ENCODE assay signal across 9 cellular contexts in the genomic region with DNA sequence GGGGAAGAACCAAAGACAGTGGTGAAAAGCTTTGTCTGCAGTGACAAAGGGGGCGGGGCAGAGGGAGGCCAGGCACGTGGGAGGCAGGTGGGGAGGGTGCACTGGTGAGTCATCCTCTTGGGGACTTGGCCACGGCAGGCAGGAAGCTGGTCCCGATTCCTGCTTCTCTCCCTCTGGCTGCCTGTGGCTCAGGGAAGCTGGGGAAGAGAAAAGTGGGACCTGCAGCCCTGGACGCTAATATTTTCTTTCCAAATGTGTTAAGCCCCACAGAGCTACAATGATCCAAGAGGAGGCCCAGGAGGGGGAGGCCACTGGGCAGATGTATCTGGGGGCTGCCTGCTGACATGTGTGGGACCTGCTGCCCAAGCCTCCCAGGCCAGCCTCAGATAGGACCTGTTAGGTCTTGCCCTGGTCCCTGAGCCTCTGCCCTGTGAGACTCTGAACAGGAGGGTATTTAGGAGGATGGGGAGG.
DNase-seq lines count a peak whose midpoint lies in the region; ATAC-seq and TF ChIP-seq lines count a peak whose summit lies in the region.
"Had no signal": no experiment of that assay in that cellular context is flagged by ENCODE, and none has a peak within 500 bp of the region (broad histone marks: within the 10 kb centered on the region; RNA-seq: fewer than 3 reads in every experiment).

No MANE protein-coding gene starts in this region.

- H3K4me1 ChIP-seq in MM.1S (ENCODE audit: low read length) (peaks cover 34% of the 10 kb centered on the region), smooth muscle cell (ENCODE audit: low read depth) (peaks cover 12% of the 10 kb centered on the region)
- H3K4me1 ChIP-seq: parathyroid adenoma had no signal

- intact Hi-C loops in activated CD4-positive, alpha-beta T cell treated with anti-CD3 and anti-CD28 coated beads, Interleukin-2, amount 10 ng/mL, durations not matched to agents 24 days and 14 days (cut with micrococcal nuclease): no loop called here
- intact Hi-C loops in head of caudate nucleus (cut with DNase I): no loop called here

- H3K9me2 ChIP-seq in MM.1S (replicated peaks; ENCODE audit: insufficient read depth, low read length): no peaks in the 10 kb centered on the region

- H3K4me3 Mint-ChIP-seq in activated CD4-positive, alpha-beta T cell treated with anti-CD3 and anti-CD28 coated beads, Interleukin-2, amount 10 ng/mL, durations not matched to agents 24 days and 14 days: no peak overlapping the region

- H3K36me3 Mint-ChIP-seq in activated CD4-positive, alpha-beta T cell treated with anti-CD3 and anti-CD28 coated beads, Interleukin-2, amount 10 ng/mL, durations not matched to agents 24 days and 14 days (ENCODE audit: low read depth): no peaks in the 10 kb centered on the region

- H3K4me2 ChIP-seq in MM.1S (ENCODE audit: low read depth, low read length) (no peak overlapping the region), smooth muscle cell (peak overlapping the region; percentile 71)

- no peaks in the 10 kb centered on the region for H3K4me1 Mint-ChIP-seq in activated CD4-positive, alpha-beta T cell treated with anti-CD3 and anti-CD28 coated beads, Interleukin-2, amount 10 ng/mL, durations not matched to agents 24 days and 14 days

- peak; percentile 55 for DNase-seq in activated CD4-positive, alpha-beta T cell treated with anti-CD3 and anti-CD28 coated beads, Interleukin-2, amount 10 ng/mL, durations not matched to agents 24 days and 14 days
- DNase-seq in activated CD4-positive, alpha-beta T cell treated with anti-CD3 and anti-CD28 coated beads, Interleukin-2, amount 50 U/mL, for 4 hours: no peak
- DNase-seq in MM.1S (peak; percentile 42), SKM-1 treated with dmso at 0.1 percent for 144 hours (lab: John Stamatoyannopoulos, UW; ENCODE audit: unreplicated experiment) (peak; percentile 26), head of caudate nucleus (peak; percentile 30 to 90 (median 64)), smooth muscle cell (lab: John Stamatoyannopoulos, UW; ENCODE audit: unreplicated experiment) (no peak), T-helper 9 cell (no peak)

- no peak overlapping the region for H2AFZ ChIP-seq in MM.1S (ENCODE audit: low read length)
- no peak overlapping the region for H2AFZ ChIP-seq in smooth muscle cell (ENCODE audit: low read depth)
- H2AFZ ChIP-seq: parathyroid adenoma had no signal

- H3K27me3 Mint-ChIP-seq in activated CD4-positive, alpha-beta T cell treated with anti-CD3 and anti-CD28 coated beads, Interleukin-2, amount 10 ng/mL, durations not matched to agents 24 days and 14 days: no peaks in the 10 kb centered on the region

- H3K36me3 ChIP-seq in MM.1S (replicated peaks; ENCODE audit: insufficient read depth, low read length): no peaks in the 10 kb centered on the region
- no peaks in the 10 kb centered on the region for H3K36me3 ChIP-seq in smooth muscle cell (ENCODE audit: low read depth)

- 2% methylated on average over 4 of the region's 5 CpGs for WGBS in smooth muscle cell (ENCODE audit: low lambda C conversion rate)

- TF ChIP-seq CTCF in MM.1S (IDR thresholded peaks at IDR 0.05; ENCODE audit: low read length) (no peak), smooth muscle cell (IDR thresholded peaks at IDR 0.05; ENCODE audit: borderline replicate concordance, insufficient read depth, poor library complexity, severe bottlenecking) (no peak)

- H3K27ac ChIP-seq in MM.1S (ENCODE audit: low read length): no peak overlapping the region
- H3K27ac ChIP-seq in smooth muscle cell (ENCODE audit: low read depth): peak overlapping the region; percentile 18
- H3K27ac ChIP-seq: parathyroid adenoma had no signal

- H3K27me3 ChIP-seq in MM.1S (replicated peaks; ENCODE audit: insufficient read depth, low read length) (no peaks in the 10 kb centered on the region), smooth muscle cell (ENCODE audit: low read depth) (no peaks in the 10 kb centered on the region)

- no peak overlapping the region for H3K9ac ChIP-seq in MM.1S (ENCODE audit: low read length)
- H3K9ac ChIP-seq in smooth muscle cell (ENCODE audit: low read depth): no peak overlapping the region
- H3K9ac ChIP-seq: parathyroid adenoma had no signal

- H3K27ac Mint-ChIP-seq in activated CD4-positive, alpha-beta T cell treated with anti-CD3 and anti-CD28 coated beads, Interleukin-2, amount 10 ng/mL, durations not matched to agents 24 days and 14 days: no peak overlapping the region

- no peaks in the 10 kb centered on the region for H3K9me3 Mint-ChIP-seq in activated CD4-positive, alpha-beta T cell treated with anti-CD3 and anti-CD28 coated beads, Interleukin-2, amount 10 ng/mL, durations not matched to agents 24 days and 14 days

- H4K20me1 ChIP-seq in MM.1S (ENCODE audit: insufficient read depth, low read length) (no peaks in the 10 kb centered on the region), smooth muscle cell (ENCODE audit: low read depth) (no peaks in the 10 kb centered on the region)

- H3K9me3 ChIP-seq in MM.1S (replicated peaks; ENCODE audit: insufficient read depth, low read length): no peaks in the 10 kb centered on the region
- H3K9me3 ChIP-seq in smooth muscle cell (replicated peaks; ENCODE audit: low read depth): no peaks in the 10 kb centered on the region

- H3F3A ChIP-seq in MM.1S (ENCODE audit: insufficient read depth, low read length) (peaks cover 4% of the 10 kb centered on the region; the same call in 1 of the 2 replicates), smooth muscle cell (ENCODE audit: low read depth) (no peaks in the 10 kb centered on the region)

- H3K79me2 ChIP-seq in MM.1S (ENCODE audit: low read length) (no peaks in the 10 kb centered on the region), smooth muscle cell (ENCODE audit: low read depth) (no peaks in the 10 kb centered on the region)
- H3K79me2 ChIP-seq: parathyroid adenoma had no signal

- H3K4me3 ChIP-seq in MM.1S (ENCODE audit: low read length) (no peak overlapping the region), smooth muscle cell (no peak overlapping the region)

- ATAC-seq in GM18873 (IDR thresholded peaks at IDR 0.05; ENCODE audit: low FRiP score, unreplicated experiment): no peak

Comparison
In these comparisons a context has a peak if more than half of its experiments do, and no peak if none do; other contexts are left out.
1. DNase-seq: peak in activated CD4-positive, alpha-beta T cell treated with anti-CD3 and anti-CD28 coated beads, Interleukin-2, amount 10 ng/mL, durations not matched to agents 24 days and 14 days (single experiment), MM.1S (single experiment), SKM-1 treated with dmso at 0.1 percent for 144 hours (single experiment) and head of caudate nucleus (42 of 42); none in activated CD4-positive, alpha-beta T cell treated with anti-CD3 and anti-CD28 coated beads, Interleukin-2, amount 50 U/mL, for 4 hours (0 of 2), smooth muscle cell (single experiment) and T-helper 9 cell (single experiment).